ENCODE assay signal across 18 cellular contexts in genomic region chr3:9012521-9012920, GRCh38. TPM values are rescaled to one million over a fixed set of nuclear protein-coding genes. Genes with fewer than 3 reads are reported as not detected.
DNase-seq lines count a peak whose midpoint lies in the region; ATAC-seq and TF ChIP-seq lines count a peak whose summit lies in the region.
"Had no signal": no experiment of that assay in that cellular context is flagged by ENCODE, and none has a peak within 500 bp of the region (broad histone marks: within the 10 kb centered on the region; RNA-seq: fewer than 3 reads in every experiment).

No MANE protein-coding gene starts in this region.

- H3K9me2 ChIP-seq in PC-3 (replicated peaks; ENCODE audit: low read length) = no peaks in the 10 kb centered on the region

- POLR2A ChIA-PET in MCF 10A (lab: Yijun Ruan, JAX) (interaction anchor here (0.9 kb wide), 1 partner anchor 278 kb away, joined by 3 read pairs; no protein-coding TSS in a partner anchor), PC-3 (lab: Charles Lee; ENCODE audit: unreplicated experiment) (interaction anchor here (0.7 kb wide), 1 partner anchor 237 kb away, joined by 3 read pairs; the partner anchor contains the start of gene SRGAP3), Caco-2 (lab: Charles Lee) (no interaction called here)

- peak; percentile 65; the same call in 1 of the 2 replicates for ATAC-seq in PC-3
- ATAC-seq in activated T-helper 17 cell treated with anti-CD3 and anti-CD28 coated beads, Interleukin-2, amount 50 U/mL, for 72 hours (replicated peaks) = peak; percentile 84
- ATAC-seq in stimulated activated naive CD8-positive, alpha-beta T cell treated with anti-CD3 and anti-CD28 coated beads, Interleukin-15, Interleukin-2, amounts not matched to agents 100 U/mL and 50 U/mL, for 24 hours = peak; percentile 63
- ATAC-seq: HepG2 had no signal

- in situ Hi-C loops in mammary epithelial cell (cut with MboI; ENCODE audit: low sequenced_read_pairs in 2 of 2) = no loop called here

- no peaks in the 10 kb centered on the region for H4K20me1 ChIP-seq in mammary epithelial cell (ENCODE audit: insufficient read depth, low read length)
- H4K20me1 ChIP-seq in PC-3 (ENCODE audit: low read length) = no peaks in the 10 kb centered on the region

- H3K27me3 Mint-ChIP-seq in MCF 10A (ENCODE audit: insufficient read depth, unreplicated experiment) (no peaks in the 10 kb centered on the region), Caco-2 (ENCODE audit: insufficient read depth, unreplicated experiment) (peaks cover 13% of the 10 kb centered on the region)
- peaks cover 4% of the 10 kb centered on the region for H3K27me3 Mint-ChIP-seq in activated T-helper 17 cell treated with anti-CD3 and anti-CD28 coated beads, Interleukin-2, amount 50 U/mL, for 72 hours

- H3K9ac ChIP-seq in mammary epithelial cell (ENCODE audit: insufficient read depth, low read length) = no peak overlapping the region
- H3K9ac ChIP-seq in PC-3 (ENCODE audit: low read length) = no peak overlapping the region
- H3K9ac ChIP-seq: KMS-11 had no signal

- H3K27ac ChIP-seq in mammary epithelial cell (ENCODE audit: insufficient read depth, low read depth, low read length) (no peak overlapping the region), PC-3 (ENCODE audit: low read length) (no peak overlapping the region)
- H3K27ac ChIP-seq: KMS-11 had no signal

- H3K27ac Mint-ChIP-seq in MCF 10A (ENCODE audit: low read depth, unreplicated experiment) (no peak overlapping the region), Caco-2 (ENCODE audit: unreplicated experiment) (no peak overlapping the region)
- H3K27ac Mint-ChIP-seq in activated T-helper 17 cell treated with anti-CD3 and anti-CD28 coated beads, Interleukin-2, amount 50 U/mL, for 72 hours = no peak overlapping the region
- H3K27ac Mint-ChIP-seq: HFFc6 had no signal

- H3K27me3 ChIP-seq in mammary epithelial cell (ENCODE audit: insufficient read depth, low read length) (no peaks in the 10 kb centered on the region), PC-3 (ENCODE audit: low read length) (no peaks in the 10 kb centered on the region), Caco-2 (replicated peaks; ENCODE audit: control insufficient read depth, insufficient read depth, low read length) (no peaks in the 10 kb centered on the region)

- WGBS in mammary epithelial cell (ENCODE audit: low coverage, missing lambda C conversion rate) = 100% methylated on average over 2 of the region's 2 CpGs

- H3K4me1 ChIP-seq in mammary epithelial cell (ENCODE audit: insufficient read depth, low read length) (no peaks in the 10 kb centered on the region), PC-3 (ENCODE audit: insufficient read depth, low read length) (0 out of 2 replicates have a peak, but pooled peaks cover 5% of the 10 kb centered on the region), Caco-2 (peaks cover 7% of the 10 kb centered on the region)

- H3K36me3 Mint-ChIP-seq in MCF 10A (ENCODE audit: insufficient read depth, unreplicated experiment) (peaks cover 32% of the 10 kb centered on the region), Caco-2 (ENCODE audit: insufficient read depth, unreplicated experiment) (no peaks in the 10 kb centered on the region)
- H3K36me3 Mint-ChIP-seq in activated T-helper 17 cell treated with anti-CD3 and anti-CD28 coated beads, Interleukin-2, amount 50 U/mL, for 72 hours (ENCODE audit: low read depth) = no peaks in the 10 kb centered on the region

- CTCF ChIA-PET in mammary epithelial cell (lab: Charles Lee; ENCODE audit: low non-redundant PET) = no interaction called here
- CTCF ChIA-PET in MCF 10A (lab: Yijun Ruan, JAX) = interaction anchor here (0.7 to 1.6 kb wide), 4 partner anchors 9 to 290 kb away, joined by 3 read pairs; no protein-coding TSS in a partner anchor
- CTCF ChIA-PET in PC-3 (lab: Charles Lee) = no interaction called here
- CTCF ChIA-PET in Caco-2 (lab: Charles Lee) = interaction anchor here (1.4 to 1.9 kb wide), 2 partner anchors 16 to 25 kb away, joined by 5 to 6 read pairs; no protein-coding TSS in a partner anchor

- no peaks in the 10 kb centered on the region for H3F3A ChIP-seq in PC-3 (ENCODE audit: low read length, unreplicated experiment)

- TF ChIP-seq CTCF in mammary epithelial cell (conservative IDR thresholded peaks at IDR 0.05 in 1 of 2, IDR thresholded peaks at IDR 0.05 in 1 of 2; ENCODE audit: extremely low read depth in 1 of 2, insufficient read depth in 1 of 2, low read depth in 1 of 2, low read length in 2 of 2) = no peak
- TF ChIP-seq CTCF in MCF 10A (IDR thresholded peaks at IDR 0.05; ENCODE audit: unreplicated experiment) = no peak
- TF ChIP-seq CTCF in PC-3 (conservative IDR thresholded peaks at IDR 0.05; ENCODE audit: low read depth, low read length) = no peak
- no peak for TF ChIP-seq CTCF in Caco-2 (IDR thresholded peaks at IDR 0.05; ENCODE audit: insufficient read depth in 1 of 2, low read depth in 1 of 2, low read length in 1 of 2, severe bottlenecking in 1 of 2, unreplicated experiment in 1 of 2)

- dilution Hi-C loops in mammary epithelial cell (cut with HindIII; ENCODE audit: low sequenced_read_pairs) = no loop called here

- intact Hi-C loops in mammary epithelial cell (cut with micrococcal nuclease) = no loop called here
- intact Hi-C loops in MCF 10A (cut with micrococcal nuclease) = no loop called here
- intact Hi-C loops in PC-3 (cut with micrococcal nuclease) = no loop called here
- intact Hi-C loops in cardiac septum (cut with DNase I) = no loop called here
- intact Hi-C loops in Caco-2 (cut with micrococcal nuclease; ENCODE audit: unreplicated experiment) = no loop called here

- no peaks in the 10 kb centered on the region for H3K4me1 Mint-ChIP-seq in MCF 10A (ENCODE audit: insufficient read depth, unreplicated experiment)
- no peaks in the 10 kb centered on the region for H3K4me1 Mint-ChIP-seq in activated T-helper 17 cell treated with anti-CD3 and anti-CD28 coated beads, Interleukin-2, amount 50 U/mL, for 72 hours
- H3K4me1 Mint-ChIP-seq in Caco-2 (ENCODE audit: low read depth, unreplicated experiment) = no peaks in the 10 kb centered on the region

- H3K36me3 ChIP-seq in mammary epithelial cell (ENCODE audit: insufficient read depth, low read length) (peaks cover 17% of the 10 kb centered on the region), PC-3 (ENCODE audit: low read depth, low read length) (no peaks in the 10 kb centered on the region), Caco-2 (ENCODE audit: control insufficient read depth, insufficient read depth, low read length) (no peaks in the 10 kb centered on the region)

- DNase-seq in mammary epithelial cell = peak; percentile 10
- no peak for DNase-seq in MCF 10A (ENCODE audit: unreplicated experiment)
- peak; percentile 43 for DNase-seq in PC-3
- DNase-seq in stimulated activated naive CD8-positive, alpha-beta T cell treated with anti-CD3 and anti-CD28 coated beads, Interleukin-15, Interleukin-2, amounts not matched to agents 100 U/mL and 50 U/mL, for 24 hours = no peak
- DNase-seq in cardiac septum (ENCODE audit: low spot score) = no peak
- DNase-seq in Caco-2 = no peak
- DNase-seq: ACHN, C1 segment of cervical spinal cord, DMS79, H7, HFFc6, NCI-H1105, NCI-H1694 treated with DMSO at 0.1 percent for 48 hours, NCI-H510A treated with DMSO at 0.1 percent for 48 hours, Right ventricle myocardium superior had no signal

- BruUV-seq in mammary epithelial cell (replicated peaks; lab: Mats Ljungman, UMichigan) (no TSS peak), MCF 10A (replicated peaks; lab: Mats Ljungman, UMichigan) (no TSS peak), PC-3 (replicated peaks; lab: Mats Ljungman, UMichigan) (no TSS peak), Caco-2 (replicated peaks; lab: Mats Ljungman, UMichigan) (no TSS peak)

- H3K79me2 ChIP-seq in mammary epithelial cell (ENCODE audit: insufficient read depth, low read length) (no peaks in the 10 kb centered on the region), PC-3 (ENCODE audit: low read length) (no peaks in the 10 kb centered on the region)

- no peak overlapping the region for H2AFZ ChIP-seq in mammary epithelial cell (ENCODE audit: low read depth, low read length)
- no peak overlapping the region for H2AFZ ChIP-seq in PC-3 (ENCODE audit: low read length)

- H3K4me3 ChIP-seq in mammary epithelial cell (replicated peaks in 1 of 3; ENCODE audit: insufficient read depth in 1 of 3, low read depth in 2 of 3, low read length in 3 of 3) (no peak overlapping the region), PC-3 (ENCODE audit: low read length) (no peak overlapping the region), Caco-2 (ENCODE audit: low read depth, low read length) (no peak overlapping the region)

- H3K9me3 Mint-ChIP-seq in MCF 10A (ENCODE audit: unreplicated experiment) (no peaks in the 10 kb centered on the region), Caco-2 (ENCODE audit: unreplicated experiment) (no peaks in the 10 kb centered on the region)
- H3K9me3 Mint-ChIP-seq in activated T-helper 17 cell treated with anti-CD3 and anti-CD28 coated beads, Interleukin-2, amount 50 U/mL, for 72 hours = no peaks in the 10 kb centered on the region
- H3K9me3 Mint-ChIP-seq: HFFc6 had no signal

- H3K4me3 Mint-ChIP-seq in MCF 10A (ENCODE audit: unreplicated experiment) = no peak overlapping the region
- no peak overlapping the region for H3K4me3 Mint-ChIP-seq in activated T-helper 17 cell treated with anti-CD3 and anti-CD28 coated beads, Interleukin-2, amount 50 U/mL, for 72 hours
- no peak overlapping the region for H3K4me3 Mint-ChIP-seq in Caco-2 (ENCODE audit: unreplicated experiment)
- H3K4me3 Mint-ChIP-seq: HFFc6 had no signal

- H3K9me3 ChIP-seq in mammary epithelial cell (replicated peaks; ENCODE audit: insufficient read depth, low read length) = no peaks in the 10 kb centered on the region
- no peaks in the 10 kb centered on the region for H3K9me3 ChIP-seq in PC-3 (ENCODE audit: low read length)
- H3K9me3 ChIP-seq in Caco-2 = no peaks in the 10 kb centered on the region

- no peak overlapping the region for H3K4me2 ChIP-seq in mammary epithelial cell (ENCODE audit: insufficient read depth, low read depth, low read length)
- no peak overlapping the region for H3K4me2 ChIP-seq in PC-3 (ENCODE audit: low read length)
- H3K4me2 ChIP-seq: KMS-11 had no signal

RNA-seq across cellular contexts. Expression of gene RAD18, which starts 49.2 kb away (rescaled TPM):
- total RNA-seq in mammary epithelial cell (10 to 100 TPM; 11.5 to 27.0 TPM), MCF 10A (2022) (27.5 and 29.1 TPM in 2 replicates), PC-3 (2014; rRNA removed) (22.8 and 46.6 TPM in 2 replicates), cardiac septum (3.2 TPM), Caco-2 (2022) (19.3 and 20.8 TPM in 2 replicates)
- polyA plus RNA-seq in mammary epithelial cell = 18.4 TPM
- polyA minus RNA-seq in mammary epithelial cell = 14.9 TPM
- total RNA-seq in activated T-helper 17 cell treated with anti-CD3 and anti-CD28 coated beads, Interleukin-2, amount 50 U/mL, for 72 hours = 10 to 100 TPM; 45.6 to 59.0 TPM

Comparison
In these comparisons a context has a peak if more than half of its experiments do, and no peak if none do; other contexts are left out.
1. DNase-seq: peak in mammary epithelial cell (single experiment) and PC-3 (single experiment); none in MCF 10A (single experiment), stimulated activated naive CD8-positive, alpha-beta T cell treated with anti-CD3 and anti-CD28 coated beads, Interleukin-15, Interleukin-2, amounts not matched to agents 100 U/mL and 50 U/mL, for 24 hours (single experiment), cardiac septum (single experiment) and Caco-2 (0 of 2).
2. CTCF ChIA-PET loops: an anchor here in MCF 10A (0.7 to 1.6 kb wide) and Caco-2 (1.4 to 1.9 kb wide); none called in mammary epithelial cell and PC-3.
3. Peak in every context shown above with its lines, with median percentiles within 50 percentile points of each other: ATAC-seq.